In the genomic region with DNA sequence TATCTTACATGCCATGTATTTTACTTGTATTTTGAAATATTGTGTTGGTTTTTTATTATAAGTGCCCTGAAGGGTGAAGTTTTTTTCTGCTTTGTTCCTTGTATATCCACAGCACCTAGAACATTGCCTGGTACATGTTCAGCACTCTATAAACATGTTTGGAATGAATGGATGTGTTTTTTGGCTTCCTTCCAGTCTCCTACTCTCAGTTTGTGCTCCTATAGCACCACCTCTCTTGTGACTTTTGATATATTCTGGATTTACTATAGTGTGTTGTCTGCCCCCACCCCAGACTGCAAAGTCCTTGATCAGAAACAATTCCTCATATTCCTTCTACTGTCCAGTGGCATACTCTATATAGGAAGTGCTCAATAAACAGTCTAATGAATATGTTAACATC, we compare ENCODE assay signal across 16 cellular contexts.
A peak's percentile ranks its signal among the peaks of the same experiment; 100 is the strongest.
DNase-seq lines count a peak whose midpoint lies in the region; TF ChIP-seq lines count a peak whose summit lies in the region.
"Had no signal": no experiment of that assay in that cellular context is flagged by ENCODE, and none has a peak within 500 bp of the region (broad histone marks: within the 10 kb centered on the region; RNA-seq: fewer than 3 reads in every experiment).

No MANE protein-coding gene starts in this region.

- TF ChIP-seq POLR2A in erythroblast (IDR thresholded peaks at IDR 0.05; ENCODE audit: low read length), result no peak

- DNase-seq in NCI-H2171 treated with DMSO at 0.1 percent for 48 hours (lab: John Stamatoyannopoulos, UW) (peak; percentile 1), NCI-H2171 (lab: John Stamatoyannopoulos, UW) (no peak), NCI-H748 (lab: John Stamatoyannopoulos, UW; ENCODE audit: unreplicated experiment) (peak; percentile 7), erythroblast (lab: John Stamatoyannopoulos, UW) (peak; percentile 41 to 63), non-pigmented ciliary epithelial cell (ENCODE audit: low read depth) (peak; percentile 28), NCI-H226 (no peak), NCI-H2107 treated with DMSO at 0.1 percent for 48 hours (lab: John Stamatoyannopoulos, UW; ENCODE audit: unreplicated experiment) (no peak), HuH-7 (ENCODE audit: low spot score) (no peak)
- DNase-seq: activated T-cell treated with anti-CD3 and anti-CD28 coated beads for 4 hours; CD8-positive, alpha-beta memory T cell; GF-D8; NCI-H1417; NCI-H526 treated with DMSO at 0.1 percent for 48 hours; occipital lobe; stimulated activated naive CD8-positive, alpha-beta T cell treated with anti-CD3 and anti-CD28 coated beads, Interleukin-15, Interleukin-2, amounts not matched to agents 100 U/mL and 50 U/mL, for 24 hours; T-cell had no signal

Comparison
In these comparisons a context has a peak if more than half of its experiments do, and no peak if none do; other contexts are left out.
1. DNase-seq: peak in NCI-H2171 treated with DMSO at 0.1 percent for 48 hours (single experiment), NCI-H748 (single experiment), erythroblast (2 of 2) and non-pigmented ciliary epithelial cell (single experiment); none in NCI-H2171 (single experiment), NCI-H226 (single experiment), NCI-H2107 treated with DMSO at 0.1 percent for 48 hours (single experiment) and HuH-7 (single experiment).